10 cellular contexts compared by ENCODE assay signal in the genomic region with DNA sequence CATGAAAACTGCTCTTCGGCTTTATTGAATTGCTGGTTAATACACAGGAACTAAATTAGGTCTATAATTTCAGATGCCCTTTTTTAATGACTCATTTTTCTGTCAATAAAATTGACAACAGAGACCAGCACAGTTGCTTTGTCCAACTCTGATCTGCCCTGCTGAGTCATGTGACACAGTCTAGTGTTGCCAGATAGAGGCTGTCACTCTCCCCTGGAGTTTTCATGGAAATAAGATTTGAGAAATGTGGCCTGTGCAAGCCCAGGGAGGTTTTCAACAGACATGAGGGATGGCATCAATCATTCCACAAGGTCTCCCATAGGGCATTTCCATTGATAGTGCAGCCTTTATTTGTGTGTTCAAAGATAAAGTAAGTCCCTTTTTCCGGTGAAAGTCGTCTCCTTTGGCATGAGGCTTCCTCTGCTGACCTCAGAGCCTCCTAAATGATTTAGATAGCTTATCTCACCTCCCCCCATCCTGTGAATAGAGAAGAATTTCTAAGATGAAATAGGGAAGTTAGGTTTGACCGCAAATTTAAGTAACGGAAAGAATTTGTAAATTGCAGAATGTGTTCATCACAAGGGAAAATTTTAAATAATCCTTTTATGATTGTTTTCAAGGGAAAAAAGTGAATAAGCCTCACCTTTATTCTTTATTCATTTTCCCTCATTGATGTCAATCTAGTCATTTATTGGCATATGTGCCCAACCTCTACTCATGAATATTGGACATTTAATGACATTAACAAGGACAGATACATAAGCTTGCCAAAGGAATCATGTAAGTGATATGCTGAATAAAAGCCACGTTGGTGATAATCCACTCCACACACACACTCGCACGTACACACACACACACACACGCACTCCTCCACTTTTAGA.
DNase-seq lines count a peak whose midpoint lies in the region; ATAC-seq lines count a peak whose summit lies in the region.
"Had no signal": no experiment of that assay in that cellular context is flagged by ENCODE, and none has a peak within 500 bp of the region (broad histone marks: within the 10 kb centered on the region; RNA-seq: fewer than 3 reads in every experiment).

No MANE protein-coding gene starts in this region.

- H3K9me3 ChIP-seq in neuron (ENCODE audit: low read length) = no peaks in the 10 kb centered on the region

- peak overlapping the region; percentile 70 for H3K27ac Mint-ChIP-seq in activated naive CD8-positive, alpha-beta T cell treated with anti-CD3 and anti-CD28 coated beads for 36 hours

- no peaks in the 10 kb centered on the region for H3K9me3 Mint-ChIP-seq in activated naive CD8-positive, alpha-beta T cell treated with anti-CD3 and anti-CD28 coated beads for 36 hours

- ATAC-seq in GM18907 (IDR thresholded peaks at IDR 0.05; ENCODE audit: unreplicated experiment) = peak; percentile 76
- no peak for ATAC-seq in HG02623 (IDR thresholded peaks at IDR 0.05; ENCODE audit: unreplicated experiment)

- H3K36me3 ChIP-seq in neuron (ENCODE audit: insufficient read depth, low read length) = no peaks in the 10 kb centered on the region

- H2AFZ ChIP-seq in neuron (ENCODE audit: low read depth, low read length) = peak overlapping the region; percentile 2

- peaks cover 10% of the 10 kb centered on the region for H3K27me3 Mint-ChIP-seq in activated naive CD8-positive, alpha-beta T cell treated with anti-CD3 and anti-CD28 coated beads for 36 hours

- H3K4me3 Mint-ChIP-seq in activated naive CD8-positive, alpha-beta T cell treated with anti-CD3 and anti-CD28 coated beads for 36 hours = peak overlapping the region; percentile 2

- H3K36me3 Mint-ChIP-seq in activated naive CD8-positive, alpha-beta T cell treated with anti-CD3 and anti-CD28 coated beads for 36 hours = peaks cover 2% of the 10 kb centered on the region

- H3K4me3 ChIP-seq in neuron (ENCODE audit: low read length) = no peak overlapping the region

- DNase-seq in KG1 (lab: John Stamatoyannopoulos, UW) = peak; percentile 78
- DNase-seq in activated naive CD8-positive, alpha-beta T cell treated with anti-CD3 and anti-CD28 coated beads for 36 hours = no peak
- DNase-seq in NCI-H1930 (lab: John Stamatoyannopoulos, UW) = no peak
- no peak for DNase-seq in HT-29 (ENCODE audit: low spot score)
- DNase-seq in cerebellar cortex (ENCODE audit: low spot score) = no peak
- DNase-seq: NCI-H2171 treated with DMSO at 0.1 percent for 48 hours; stimulated activated CD4-positive, alpha-beta T cell treated with anti-CD3 and anti-CD28 coated beads, Interleukin-4, amount 100 ng/mL, for 4 hours had no signal

- H3K4me1 ChIP-seq in neuron (ENCODE audit: insufficient read depth, low read length) = peaks cover 5% of the 10 kb centered on the region

- H3K4me1 Mint-ChIP-seq in activated naive CD8-positive, alpha-beta T cell treated with anti-CD3 and anti-CD28 coated beads for 36 hours = peaks cover 30% of the 10 kb centered on the region

- no peaks in the 10 kb centered on the region for H3K27me3 ChIP-seq in neuron (ENCODE audit: insufficient read depth, low read length)
